ENCODE assay signal across 18 cellular contexts in genomic region chr20:1666802-1667201, GRCh38. TPM values are rescaled to one million over a fixed set of nuclear protein-coding genes. Genes with fewer than 3 reads are reported as not detected.
DNase-seq lines count a peak whose midpoint lies in the region; ATAC-seq, FAIRE-seq and TF ChIP-seq lines count a peak whose summit lies in the region.
"Had no signal": no experiment of that assay in that cellular context is flagged by ENCODE, and none has a peak within 500 bp of the region (broad histone marks: within the 10 kb centered on the region; RNA-seq: fewer than 3 reads in every experiment).

No MANE protein-coding gene starts in this region.

- H3K4me1 ChIP-seq in GM12878 (ENCODE audit: control insufficient read depth, insufficient read depth, low read length), result peaks cover 20% of the 10 kb centered on the region
- H3K4me1 ChIP-seq in pancreas, result no peaks in the 10 kb centered on the region
- H3K4me1 ChIP-seq in OCI-LY7 (ENCODE audit: insufficient read depth, low read length, poor library complexity, severe bottlenecking), result no peaks in the 10 kb centered on the region

- in situ Hi-C loops in GM12878 (cut with MboI), result no loop called here

- no peak for TF ChIP-seq RAD21 in GM12878 (IDR thresholded peaks at IDR 0.05; ENCODE audit: insufficient read depth, low read depth, low read length)

- H3K79me2 ChIP-seq in GM12878 (ENCODE audit: control insufficient read depth, insufficient read depth, low read length) (no peaks in the 10 kb centered on the region), OCI-LY7 (ENCODE audit: insufficient read depth, low read depth, low read length) (no peaks in the 10 kb centered on the region)

- H2AFZ ChIP-seq in GM12878 (ENCODE audit: control insufficient read depth, low read depth, low read length) (no peak overlapping the region), OCI-LY7 (ENCODE audit: low read length) (no peak overlapping the region)

- no peak for FAIRE-seq in GM12878 (lab: Jason Lieb, UNC)
- FAIRE-seq in pancreas (lab: Jason Lieb, UNC), result no peak
- FAIRE-seq: A204.1, K562 had no signal

- peaks cover 39% of the 10 kb centered on the region for H3K36me3 Mint-ChIP-seq in activated CD4-positive, alpha-beta T cell treated with anti-CD3 and anti-CD28 coated beads, Interleukin-2, amount 10 ng/mL, durations not matched to agents 7 days and 5 days (ENCODE audit: low read depth)
- H3K36me3 Mint-ChIP-seq in CD4-positive, alpha-beta T cell (ENCODE audit: low read depth), result peaks cover 24% of the 10 kb centered on the region
- H3K36me3 Mint-ChIP-seq in activated CD8-positive, alpha-beta T cell treated with anti-CD3 and anti-CD28 coated beads for 36 hours (ENCODE audit: low read depth), result peaks cover 61% of the 10 kb centered on the region

- no peak overlapping the region for H3K4me2 ChIP-seq in GM12878 (ENCODE audit: control insufficient read depth, insufficient read depth)
- H3K4me2 ChIP-seq in OCI-LY7 (ENCODE audit: low read length), result no peak overlapping the region
- H3K4me2 ChIP-seq: BLaER1 had no signal

- no peaks in the 10 kb centered on the region for H3K9me2 ChIP-seq in OCI-LY7 (ENCODE audit: insufficient read depth, low read length)

- H3K9me3 Mint-ChIP-seq in activated CD4-positive, alpha-beta T cell treated with anti-CD3 and anti-CD28 coated beads, Interleukin-2, amount 10 ng/mL, durations not matched to agents 7 days and 5 days, result peaks cover 23% of the 10 kb centered on the region
- H3K9me3 Mint-ChIP-seq in CD4-positive, alpha-beta T cell, result no peaks in the 10 kb centered on the region
- peaks cover 29% of the 10 kb centered on the region for H3K9me3 Mint-ChIP-seq in activated CD8-positive, alpha-beta T cell treated with anti-CD3 and anti-CD28 coated beads for 36 hours

- RAD21 ChIA-PET in GM12878 (lab: Charles Lee; ENCODE audit: unreplicated experiment), result interaction anchor here (1.1 to 2.5 kb wide), 3 partner anchors 54 to 129 kb away, joined by 3 to 13 read pairs (median 4); no protein-coding TSS in a partner anchor

- H3K4me3 Mint-ChIP-seq in activated CD4-positive, alpha-beta T cell treated with anti-CD3 and anti-CD28 coated beads, Interleukin-2, amount 10 ng/mL, durations not matched to agents 7 days and 5 days, result no peak overlapping the region
- H3K4me3 Mint-ChIP-seq in CD4-positive, alpha-beta T cell, result peak overlapping the region; percentile 4
- H3K4me3 Mint-ChIP-seq in activated CD8-positive, alpha-beta T cell treated with anti-CD3 and anti-CD28 coated beads for 36 hours, result no peak overlapping the region

- ATAC-seq in CD4-positive, alpha-beta T cell (ENCODE audit: poor library complexity), result no peak
- no peak for ATAC-seq in activated CD8-positive, alpha-beta T cell treated with anti-CD3 and anti-CD28 coated beads for 36 hours
- ATAC-seq in GM12878 (peak; percentile 56), pancreas (no peak), GM21737 (IDR thresholded peaks at IDR 0.05; ENCODE audit: unreplicated experiment) (no peak)
- ATAC-seq: K562 had no signal

- intact Hi-C loops in CD4-positive, alpha-beta T cell (cut with DNase I, micrococcal nuclease), result no loop called here
- intact Hi-C loops in activated CD8-positive, alpha-beta T cell treated with anti-CD3 and anti-CD28 coated beads for 36 hours (cut with micrococcal nuclease), result no loop called here
- intact Hi-C loops in GM12878 (cut with micrococcal nuclease; ENCODE audit: unreplicated experiment), result loop anchor here (2.0 kb wide), 1 partner anchor 56 kb away; no protein-coding TSS in a partner anchor
- intact Hi-C loops in pancreas (cut with DNase I), result no loop called here
- intact Hi-C loops in OCI-LY7 (cut with micrococcal nuclease; ENCODE audit: unreplicated experiment), result no loop called here

- CTCF ChIA-PET in activated CD4-positive, alpha-beta T cell treated with anti-CD3 and anti-CD28 coated beads, Interleukin-2, amount 10 ng/mL, durations not matched to agents 7 days and 5 days (lab: Charles Lee), result interaction anchor here (0.6 to 4.8 kb wide), 7 partner anchors 8 to 252 kb away, joined by 3 to 26 read pairs (median 3); no protein-coding TSS in a partner anchor
- CTCF ChIA-PET in CD4-positive, alpha-beta T cell (lab: Charles Lee), result no interaction called here
- CTCF ChIA-PET in activated CD8-positive, alpha-beta T cell treated with anti-CD3 and anti-CD28 coated beads for 36 hours (lab: Charles Lee), result interaction anchor here (0.8 to 1.4 kb wide), 2 partner anchors 18 to 110 kb away, joined by 3 read pairs; no protein-coding TSS in a partner anchor
- CTCF ChIA-PET in GM12878 (lab: Yijun Ruan, JAX) (interaction anchor here (1.0 kb wide), 1 partner anchor 54 kb away, joined by 3 read pairs; no protein-coding TSS in a partner anchor), OCI-LY7 (lab: Charles Lee; ENCODE audit: unreplicated experiment) (no interaction called here)

- H3K27me3 ChIP-seq in CD4-positive, alpha-beta T cell (ENCODE audit: control insufficient read depth, insufficient read depth, low read length), result no peaks in the 10 kb centered on the region
- H3K27me3 ChIP-seq in GM12878 (replicated peaks in 1 of 2; ENCODE audit: control insufficient read depth in 2 of 2, insufficient read depth in 2 of 2, low read length in 1 of 2) (no peaks in the 10 kb centered on the region), pancreas (peaks cover 0 to 3% (median 0%) of the 10 kb centered on the region in 4 donors)
- H3K27me3 ChIP-seq: BLaER1 had no signal

- POLR2A ChIA-PET in activated CD4-positive, alpha-beta T cell treated with anti-CD3 and anti-CD28 coated beads, Interleukin-2, amount 10 ng/mL, durations not matched to agents 7 days and 5 days (lab: Charles Lee), result no interaction called here
- POLR2A ChIA-PET in CD4-positive, alpha-beta T cell (lab: Charles Lee), result interaction anchor here (1.0 to 2.1 kb wide), 5 partner anchors 9 to 35 kb away, joined by 3 to 12 read pairs (median 4); partner anchors contain the start of gene SIRPG
- POLR2A ChIA-PET in activated CD8-positive, alpha-beta T cell treated with anti-CD3 and anti-CD28 coated beads for 36 hours (lab: Charles Lee), result interaction anchor here (2.0 to 2.3 kb wide), 2 partner anchors 10 to 11 kb away, joined by 6 to 17 read pairs; no protein-coding TSS in a partner anchor
- POLR2A ChIA-PET in GM12878 (lab: Charles Lee), result interaction anchor here (1.1 to 1.3 kb wide), 2 partner anchors 15 to 133 kb away, joined by 3 to 4 read pairs; no protein-coding TSS in a partner anchor
- POLR2A ChIA-PET in OCI-LY7 (lab: Charles Lee), result no interaction called here

- H3K27ac Mint-ChIP-seq in activated CD4-positive, alpha-beta T cell treated with anti-CD3 and anti-CD28 coated beads, Interleukin-2, amount 10 ng/mL, durations not matched to agents 7 days and 5 days, result peak overlapping the region; percentile 27
- peak overlapping the region; percentile 95 for H3K27ac Mint-ChIP-seq in CD4-positive, alpha-beta T cell
- peak overlapping the region; percentile 69 for H3K27ac Mint-ChIP-seq in activated CD8-positive, alpha-beta T cell treated with anti-CD3 and anti-CD28 coated beads for 36 hours

- no peaks in the 10 kb centered on the region for H3K9me3 ChIP-seq in CD4-positive, alpha-beta T cell (ENCODE audit: control insufficient read depth, low read length)
- no peaks in the 10 kb centered on the region for H3K9me3 ChIP-seq in GM12878 (replicated peaks; ENCODE audit: control insufficient read depth, insufficient read depth, low read length)
- no peaks in the 10 kb centered on the region for H3K9me3 ChIP-seq in pancreas
- H3K9me3 ChIP-seq in OCI-LY7 (ENCODE audit: low read length), result no peaks in the 10 kb centered on the region

- H3K4me3 ChIP-seq in GM12878, result no peak overlapping the region
- no peak overlapping the region for H3K4me3 ChIP-seq in pancreas
- no peak overlapping the region for H3K4me3 ChIP-seq in OCI-LY7 (ENCODE audit: low read depth, low read length, poor library complexity, severe bottlenecking)
- H3K4me3 ChIP-seq: BLaER1, K562 had no signal

- TF ChIP-seq EP300 in GM12878 (IDR thresholded peaks at IDR 0.05; ENCODE audit: borderline replicate concordance in 1 of 2, control insufficient read depth in 1 of 2, low read depth in 2 of 2, low read length in 2 of 2), result no peak

- WGBS in GM12878 (ENCODE audit: insufficient coverage, insufficient replicate concordance, low lambda C conversion rate, missing lambda C conversion rate), result 62% methylated on average over 5 of the region's 5 CpGs
- WGBS in pancreas, 2 donors, result 68 to 71% methylated on average over 5 of the region's 5 CpGs

- H4K20me1 ChIP-seq in GM12878 (ENCODE audit: control insufficient read depth, insufficient read depth), result no peaks in the 10 kb centered on the region
- no peaks in the 10 kb centered on the region for H4K20me1 ChIP-seq in OCI-LY7 (ENCODE audit: insufficient read depth, low read length)
- H4K20me1 ChIP-seq: BLaER1 had no signal

- H3K9ac ChIP-seq in GM12878 (ENCODE audit: control insufficient read depth, insufficient read depth, low read length), result no peak overlapping the region
- H3K9ac ChIP-seq: BLaER1 had no signal

- no peak overlapping the region for H3K27ac ChIP-seq in CD4-positive, alpha-beta T cell (ENCODE audit: low read depth, low read length)
- H3K27ac ChIP-seq in GM12878 (ENCODE audit: control insufficient read depth, insufficient read depth), result no peak overlapping the region
- no peak overlapping the region for H3K27ac ChIP-seq in pancreas
- H3K27ac ChIP-seq in OCI-LY7 (ENCODE audit: low read depth, low read length, poor library complexity, severe bottlenecking), result no peak overlapping the region
- H3K27ac ChIP-seq: BLaER1 had no signal

- TF ChIP-seq CTCF in CD4-positive, alpha-beta T cell (IDR thresholded peaks at IDR 0.05), result no peak
- no peak for TF ChIP-seq CTCF in activated CD8-positive, alpha-beta T cell treated with anti-CD3 and anti-CD28 coated beads for 36 hours (IDR thresholded peaks at IDR 0.05)
- TF ChIP-seq CTCF in GM12878 (IDR thresholded peaks at IDR 0.05 in 2 of 3, conservative IDR thresholded peaks at IDR 0.05 in 1 of 3; ENCODE audit: control insufficient read depth in 2 of 3, extremely low read depth in 1 of 3, insufficient read depth in 1 of 3, low read depth in 3 of 3, low read length in 3 of 3), result no peak
- no peak for TF ChIP-seq CTCF in pancreas (IDR thresholded peaks at IDR 0.05)
- TF ChIP-seq CTCF in OCI-LY7 (conservative IDR thresholded peaks at IDR 0.05; ENCODE audit: low read length), result no peak

- BruUV-seq in GM12878 (replicated peaks; lab: Mats Ljungman, UMichigan), result no TSS peak
- no TSS peak for BruUV-seq in OCI-LY7 (replicated peaks; lab: Mats Ljungman, UMichigan)

- no peaks in the 10 kb centered on the region for H3K27me3 Mint-ChIP-seq in activated CD4-positive, alpha-beta T cell treated with anti-CD3 and anti-CD28 coated beads, Interleukin-2, amount 10 ng/mL, durations not matched to agents 7 days and 5 days
- no peaks in the 10 kb centered on the region for H3K27me3 Mint-ChIP-seq in CD4-positive, alpha-beta T cell
- no peaks in the 10 kb centered on the region for H3K27me3 Mint-ChIP-seq in activated CD8-positive, alpha-beta T cell treated with anti-CD3 and anti-CD28 coated beads for 36 hours

- SMC1A ChIA-PET in GM12878 (lab: Charles Lee; ENCODE audit: uncharacterized antibody, unreplicated experiment), result interaction anchor here (1.0 to 4.8 kb wide), 6 partner anchors 10 to 111 kb away, joined by 3 to 24 read pairs (median 4); no protein-coding TSS in a partner anchor

- H3K4me1 Mint-ChIP-seq in activated CD4-positive, alpha-beta T cell treated with anti-CD3 and anti-CD28 coated beads, Interleukin-2, amount 10 ng/mL, durations not matched to agents 7 days and 5 days, result peaks cover 90% of the 10 kb centered on the region
- peaks cover 98% of the 10 kb centered on the region for H3K4me1 Mint-ChIP-seq in CD4-positive, alpha-beta T cell (ENCODE audit: low read depth)
- H3K4me1 Mint-ChIP-seq in activated CD8-positive, alpha-beta T cell treated with anti-CD3 and anti-CD28 coated beads for 36 hours (ENCODE audit: low read depth), result peaks cover 91% of the 10 kb centered on the region

- no peak for TF ChIP-seq POLR2A in GM12878 (IDR thresholded peaks at IDR 0.05; ENCODE audit: low read depth, low read length)

- DNase-seq in activated CD4-positive, alpha-beta T cell treated with anti-CD3 and anti-CD28 coated beads, Interleukin-2, amount 10 ng/mL, durations not matched to agents 7 days and 5 days, result no peak
- DNase-seq in activated CD4-positive, alpha-beta T cell treated with anti-CD3 and anti-CD28 coated beads, Interleukin-2, amount 50 U/mL, for 1 hour, result no peak
- no peak for DNase-seq in CD4-positive, alpha-beta T cell
- peak; percentile 72 for DNase-seq in activated CD8-positive, alpha-beta T cell treated with anti-CD3 and anti-CD28 coated beads for 36 hours
- no peak for DNase-seq in GM12878 (ENCODE audit: low read depth, low spot score)
- no peak for DNase-seq in pancreas
- DNase-seq in OCI-LY7 (ENCODE audit: low spot score), result no peak
- DNase-seq: COR-L47, DMS153, EL, H7, NCI-H1417, NCI-H1930, NCI-H526 treated with DMSO at 0.1 percent for 48 hours had no signal

- no peaks in the 10 kb centered on the region for H3K36me3 ChIP-seq in GM12878 (ENCODE audit: control insufficient read depth in 2 of 2, insufficient read depth in 2 of 2, low read length in 1 of 2)
- no peaks in the 10 kb centered on the region for H3K36me3 ChIP-seq in pancreas
- no peaks in the 10 kb centered on the region for H3K36me3 ChIP-seq in OCI-LY7 (ENCODE audit: insufficient read depth, low read length)
- H3K36me3 ChIP-seq: BLaER1 had no signal

RNA-seq across cellular contexts. Expression of gene SIRPG, which starts 9.2 kb away (rescaled TPM):
- total RNA-seq in activated CD4-positive, alpha-beta T cell treated with anti-CD3 and anti-CD28 coated beads, Interleukin-2, amount 10 ng/mL, durations not matched to agents 7 days and 5 days, result 10 to 100 TPM; 82.6 to 90.1 TPM
- 10 to 100 TPM; 28.0 to 28.3 TPM for total RNA-seq in CD4-positive, alpha-beta T cell
- total RNA-seq in activated CD8-positive, alpha-beta T cell treated with anti-CD3 and anti-CD28 coated beads for 36 hours, result 10 to 100 TPM; 45.4 to 48.6 TPM
- 16.1 and 19.4 TPM in 2 replicates for total RNA-seq in GM12878 (2013; cell fraction: nucleolus; rRNA removed)
- total RNA-seq in GM12878 (2014; rRNA removed) (2.6 and 4.3 TPM in 2 replicates), GM12878 (2014; rRNA removed; fragmentation: Illumina TruSeq; extraction: Trizol) (2.7 and 3.1 TPM in 2 replicates), GM12878 (2021) (3.4 and 4.0 TPM in 2 replicates), pancreas (under 1 TPM in 4 of 6 donors, not detected in 2; 0.12 to 0.28 (median 0.25) TPM), OCI-LY7 (2022) (not detected in 2 replicates)
- 3.2 TPM for polyA plus RNA-seq in GM12878 (2011; ENCODE audit: low read depth)
- polyA plus RNA-seq in GM12878 (2011; rRNA removed) (0.95 and 1.1 TPM in 2 replicates), GM12878 (2014; fragmentation: Illumina TruSeq; extraction: Trizol) (7.6 and 8.3 TPM in 2 replicates), GM12878 (2014; fragmentation: Nextera tagmentation; extraction: Ambion mirVana) (10 to 100 TPM; 10.0 to 13.0 TPM), GM12878 (2014; rRNA removed) (6.5 and 6.9 TPM in 2 replicates), GM12878 (2016; fragmentation: Nextera tagmentation; extraction: Ambion mirVana) (1 to 10 TPM; 2.9 to 4.0 TPM), pancreas (under 1 TPM in 1 of 2 donors, not detected in 1; 0.12 TPM)
- 1.4 and 1.7 TPM in 2 replicates for polyA plus RNA-seq in GM12878 (2011; cell fraction: cytosol; rRNA removed)
- polyA plus RNA-seq in GM12878 (2011; cell fraction: nucleus; rRNA removed), result 0.79 and 0.86 TPM in 2 replicates
- polyA plus RNA-seq in GM12878 (2012), result 0.20 and 1.1 TPM in 2 replicates
- 0.51 and 0.62 TPM in 2 replicates for polyA minus RNA-seq in GM12878 (2011; rRNA and poly(A)+ RNA removed)
- not detected in 2 replicates for polyA minus RNA-seq in GM12878 (2011; cell fraction: cytosol; rRNA and poly(A)+ RNA removed)
- polyA minus RNA-seq in GM12878 (2011; cell fraction: nucleus; rRNA and poly(A)+ RNA removed), result not detected in 2 replicates
- not detected in 2 replicates for total RNA-seq in OCI-LY7 (2014; rRNA removed; shearing (Covaris generic))
- total RNA-seq: H7, K562 had no signal
- polyA plus RNA-seq: K562 had no signal

RNA-seq across cellular contexts. Expression of gene SIRPB1, which starts 47.0 kb away (rescaled TPM):
- total RNA-seq in activated CD4-positive, alpha-beta T cell treated with anti-CD3 and anti-CD28 coated beads, Interleukin-2, amount 10 ng/mL, durations not matched to agents 7 days and 5 days, result 1 to 10 TPM; 3.6 to 4.5 TPM
- total RNA-seq in CD4-positive, alpha-beta T cell, result 1 to 10 TPM; 7.8 to 8.6 TPM
- under 1 TPM; 0.83 to 0.92 TPM for total RNA-seq in activated CD8-positive, alpha-beta T cell treated with anti-CD3 and anti-CD28 coated beads for 36 hours
- total RNA-seq in GM12878 (2013; cell fraction: nucleolus; rRNA removed), result 114 and 121 TPM in 2 replicates
- 10.0 and 10.3 TPM in 2 replicates for total RNA-seq in GM12878 (2014; rRNA removed)
- total RNA-seq in GM12878 (2014; rRNA removed; fragmentation: Illumina TruSeq; extraction: Trizol), result 8.2 and 12.0 TPM in 2 replicates
- 18.9 and 20.1 TPM in 2 replicates for total RNA-seq in GM12878 (2021)
- 3.0 TPM for polyA plus RNA-seq in GM12878 (2011; ENCODE audit: low read depth)
- polyA plus RNA-seq in GM12878 (2011; rRNA removed), result 2.7 and 3.4 TPM in 2 replicates
- polyA plus RNA-seq in GM12878 (2011; cell fraction: cytosol; rRNA removed), result 4.0 and 4.3 TPM in 2 replicates
- polyA plus RNA-seq in GM12878 (2011; cell fraction: nucleus; rRNA removed), result 8.0 and 8.5 TPM in 2 replicates
- polyA plus RNA-seq in GM12878 (2012), result 1.2 and 2.9 TPM in 2 replicates
- 22.3 and 26.0 TPM in 2 replicates for polyA plus RNA-seq in GM12878 (2014; fragmentation: Illumina TruSeq; extraction: Trizol)
- polyA plus RNA-seq in GM12878 (2014; fragmentation: Nextera tagmentation; extraction: Ambion mirVana), result 10 to 100 TPM; 27.9 to 33.8 TPM
- 17.0 and 17.9 TPM in 2 replicates for polyA plus RNA-seq in GM12878 (2014; rRNA removed)
- 1 to 10 TPM; 9.2 to 9.7 TPM for polyA plus RNA-seq in GM12878 (2016; fragmentation: Nextera tagmentation; extraction: Ambion mirVana)
- polyA minus RNA-seq in GM12878 (2011; rRNA and poly(A)+ RNA removed), result 6.6 and 7.5 TPM in 2 replicates
- polyA minus RNA-seq in GM12878 (2011; cell fraction: cytosol; rRNA and poly(A)+ RNA removed), result 2.8 and 3.7 TPM in 2 replicates
- 2.2 and 4.6 TPM in 2 replicates for polyA minus RNA-seq in GM12878 (2011; cell fraction: nucleus; rRNA and poly(A)+ RNA removed)
- total RNA-seq in pancreas, result 1 to 10 TPM in 3 of 6 donors, under 1 TPM in 2, not detected in 1; 0.05 to 3.6 (median 1.3) TPM
- polyA plus RNA-seq in pancreas, result under 1 TPM; 0.19 to 0.30 TPM
- total RNA-seq in OCI-LY7 (2014; rRNA removed; shearing (Covaris generic)), result not detected in 2 replicates
- not detected in 2 replicates for total RNA-seq in OCI-LY7 (2022)
- total RNA-seq: H7, K562 had no signal
- polyA plus RNA-seq: K562 had no signal

Comparison
In these comparisons a context has a peak if more than half of its experiments do, and no peak if none do; other contexts are left out.
1. H3K27ac Mint-ChIP-seq: peak in every context shown above with its lines; median percentile 95 in CD4-positive, alpha-beta T cell; 69 in activated CD8-positive, alpha-beta T cell treated with anti-CD3 and anti-CD28 coated beads for 36 hours; 27 in activated CD4-positive, alpha-beta T cell treated with anti-CD3 and anti-CD28 coated beads, Interleukin-2, amount 10 ng/mL, durations not matched to agents 7 days and 5 days.
2. CTCF ChIA-PET loops: an anchor here in activated CD4-positive, alpha-beta T cell treated with anti-CD3 and anti-CD28 coated beads, Interleukin-2, amount 10 ng/mL, durations not matched to agents 7 days and 5 days (0.6 to 4.8 kb wide), activated CD8-positive, alpha-beta T cell treated with anti-CD3 and anti-CD28 coated beads for 36 hours (0.8 to 1.4 kb wide) and GM12878 (1.0 kb wide); none called in CD4-positive, alpha-beta T cell and OCI-LY7.
3. POLR2A ChIA-PET loops: an anchor here in CD4-positive, alpha-beta T cell (1.0 to 2.1 kb wide), activated CD8-positive, alpha-beta T cell treated with anti-CD3 and anti-CD28 coated beads for 36 hours (2.0 to 2.3 kb wide) and GM12878 (1.1 to 1.3 kb wide); none called in activated CD4-positive, alpha-beta T cell treated with anti-CD3 and anti-CD28 coated beads, Interleukin-2, amount 10 ng/mL, durations not matched to agents 7 days and 5 days and OCI-LY7.